ENCODE assay signal across 17 cellular contexts in genomic region chrY:17319916-17320315, GRCh38.
"Had no signal": no experiment of that assay in that cellular context is flagged by ENCODE, and none has a peak within 500 bp of the region (broad histone marks: within the 10 kb centered on the region; RNA-seq: fewer than 3 reads in every experiment).

No MANE protein-coding gene starts in this region.

- H3K4me1 Mint-ChIP-seq: activated naive CD4-positive, alpha-beta T cell treated with anti-CD3 and anti-CD28 coated beads, Interleukin-2, amount 50 U/mL, for 24 hours; nephron had no signal

- FAIRE-seq: keratinocyte had no signal

- H3K9me3 Mint-ChIP-seq: activated naive CD4-positive, alpha-beta T cell treated with anti-CD3 and anti-CD28 coated beads, Interleukin-2, amount 50 U/mL, for 24 hours; activated T-cell treated with anti-CD3 and anti-CD28 coated beads, Interleukin-2, amount 50 U/mL, for 72 hours; nephron had no signal

- H3K27me3 Mint-ChIP-seq: activated naive CD4-positive, alpha-beta T cell treated with anti-CD3 and anti-CD28 coated beads, Interleukin-2, amount 50 U/mL, for 24 hours had no signal

- H3K36me3 ChIP-seq: adrenal gland, tibial artery had no signal

- ATAC-seq: activated T-cell treated with anti-CD3 and anti-CD28 coated beads, Interleukin-2, amount 50 U/mL, for 72 hours; left lobe of liver had no signal

- H3K27ac Mint-ChIP-seq: activated naive CD4-positive, alpha-beta T cell treated with anti-CD3 and anti-CD28 coated beads, Interleukin-2, amount 50 U/mL, for 24 hours; activated T-cell treated with anti-CD3 and anti-CD28 coated beads, Interleukin-2, amount 50 U/mL, for 72 hours; nephron had no signal

- DNase-seq: activated CD4-positive, CD25-positive, alpha-beta regulatory T cell treated with anti-CD3 and anti-CD28 coated beads, Interleukin-2, amount 50 U/mL, for 72 hours; activated effector memory CD4-positive, alpha-beta T cell treated with anti-CD3 and anti-CD28 coated beads, Interleukin-2, amount 50 U/mL, for 16 hours; activated T-cell treated with anti-CD3 and anti-CD28 coated beads, Interleukin-2, amount 50 U/mL, for 72 hours; adrenal gland; effector CD4-positive, alpha-beta T cell; foreskin melanocyte; midbrain; retina; stimulated activated CD4-positive, alpha-beta T cell treated with anti-CD3 and anti-CD28 coated beads, Interleukin-12 subunit alpha, Interleukin-12 subunit beta, amount 100 ng/mL, for 4 hours; stimulated activated CD4-positive, alpha-beta T cell treated with anti-CD3 and anti-CD28 coated beads, Interleukin-1b, Interleukin-23, amount 100 ng/mL, for 48 hours; stimulated activated naive CD4-positive, alpha-beta T cell treated with Interleukin-2 at 50 U/mL for 16 hours; tibial artery had no signal

- H3K27me3 ChIP-seq: adrenal gland, tibial artery had no signal

- H3K4me3 Mint-ChIP-seq: activated naive CD4-positive, alpha-beta T cell treated with anti-CD3 and anti-CD28 coated beads, Interleukin-2, amount 50 U/mL, for 24 hours; activated T-cell treated with anti-CD3 and anti-CD28 coated beads, Interleukin-2, amount 50 U/mL, for 72 hours; nephron had no signal

- H3K4me3 ChIP-seq: adrenal gland, lung, tibial artery had no signal

- H3K4me1 ChIP-seq: adrenal gland, tibial artery had no signal

- H3K36me3 Mint-ChIP-seq: activated naive CD4-positive, alpha-beta T cell treated with anti-CD3 and anti-CD28 coated beads, Interleukin-2, amount 50 U/mL, for 24 hours had no signal

- H3K27ac ChIP-seq: adrenal gland, tibial artery had no signal

- H3K9me3 ChIP-seq: adrenal gland, tibial artery had no signal
